1 cellular context compared by ENCODE assay signal in the genomic region with DNA sequence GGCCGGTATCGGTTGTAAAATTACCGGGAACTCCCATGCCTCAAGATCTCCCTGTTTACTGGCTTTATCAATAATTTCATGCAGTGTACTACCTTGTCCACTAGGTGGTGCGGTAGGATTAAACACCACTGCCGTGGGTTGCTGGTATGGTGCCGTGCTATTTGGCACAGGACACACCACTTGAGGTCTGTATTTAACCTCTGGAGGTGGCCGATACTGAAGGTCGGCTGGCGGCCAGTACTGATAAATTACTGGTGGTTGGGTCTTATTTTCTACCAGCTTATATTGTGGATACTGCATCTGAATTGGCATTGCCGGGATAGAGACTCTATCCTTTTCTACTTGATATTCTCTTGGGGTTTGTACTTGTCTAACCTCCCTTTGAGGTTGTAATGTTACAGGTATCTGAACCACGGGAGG.
A peak's percentile ranks its signal among the peaks of the same experiment; 100 is the strongest.
TF ChIP-seq lines count a peak whose summit lies in the region.

No MANE protein-coding gene starts in this region.

TF ChIP-seq in HEK293, 187 proteins besides CTCF, POLR2A, EP300 and RAD21 (continued from another document and continues in another):
- TF ChIP-seq, protein P1, sequence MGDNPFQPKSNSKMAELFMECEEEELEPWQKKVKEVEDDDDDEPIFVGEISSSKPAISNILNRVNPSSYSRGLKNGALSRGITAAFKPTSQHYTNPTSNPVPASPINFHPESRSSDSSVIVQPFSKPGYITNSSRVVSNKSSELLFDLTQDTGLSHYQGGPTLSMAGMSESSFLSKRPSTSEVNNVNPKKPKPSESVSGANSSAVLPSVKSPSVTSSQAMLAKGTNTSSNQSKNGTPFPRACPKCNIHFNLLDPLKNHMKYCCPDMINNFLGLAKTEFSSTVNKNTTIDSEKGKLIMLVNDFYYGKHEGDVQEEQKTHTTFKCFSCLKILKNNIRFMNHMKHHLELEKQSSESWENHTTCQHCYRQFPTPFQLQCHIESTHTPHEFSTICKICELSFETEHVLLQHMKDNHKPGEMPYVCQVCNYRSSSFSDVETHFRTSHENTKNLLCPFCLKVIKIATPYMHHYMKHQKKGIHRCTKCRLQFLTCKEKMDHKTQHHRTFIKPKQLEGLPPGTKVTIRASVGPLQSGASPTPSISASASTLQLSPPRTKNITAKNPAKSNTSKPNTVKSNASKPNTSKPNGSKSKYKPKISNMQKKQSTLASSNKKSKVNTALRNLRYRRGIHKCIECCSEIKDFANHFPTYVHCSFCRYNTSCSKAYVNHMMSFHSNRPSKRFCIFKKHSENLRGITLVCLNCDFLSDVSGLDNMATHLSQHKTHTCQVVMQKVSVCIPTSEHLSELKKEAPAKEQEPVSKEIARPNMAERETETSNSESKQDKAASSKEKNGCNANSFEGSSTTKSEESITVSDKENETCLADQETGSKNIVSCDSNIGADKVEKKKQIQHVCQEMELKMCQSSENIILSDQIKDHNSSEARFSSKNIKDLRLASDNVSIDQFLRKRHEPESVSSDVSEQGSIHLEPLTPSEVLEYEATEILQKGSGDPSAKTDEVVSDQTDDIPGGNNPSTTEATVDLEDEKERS (tag by site-specific recombination; IDR thresholded peaks at IDR 0.05), result no peak
- TF ChIP-seq ZFHX2 (tag by site-specific recombination; conservative IDR thresholded peaks at IDR 0.05) (no peak), ZNF777 (tag by site-specific recombination; IDR thresholded peaks at IDR 0.05; ENCODE audit: borderline replicate concordance) (no peak), ZFP37 (tag by site-specific recombination; IDR thresholded peaks at IDR 0.05) (no peak), ZNF600 (tag by site-specific recombination; IDR thresholded peaks at IDR 0.05) (no peak), ZNF184 (tag by site-specific recombination; IDR thresholded peaks at IDR 0.05) (no peak), KLF16 (tag by site-specific recombination; IDR thresholded peaks at IDR 0.05) (no peak), WT1 (tag by site-specific recombination; IDR thresholded peaks at IDR 0.05) (no peak), ZNF391 (tag by site-specific recombination; IDR thresholded peaks at IDR 0.05; ENCODE audit: borderline replicate concordance, low read depth) (peak; percentile 15; the same call in 1 of the 2 replicates), ZNF654 (tag by site-specific recombination; IDR thresholded peaks at IDR 0.05; ENCODE audit: low read depth) (peak; percentile 99), ZEB2 (tag by site-specific recombination; IDR thresholded peaks at IDR 0.05) (peak; percentile 57), ZNF354C (tag by site-specific recombination; IDR thresholded peaks at IDR 0.05; ENCODE audit: borderline replicate concordance, low read depth) (no peak), KLF8 (tag by site-specific recombination; IDR thresholded peaks at IDR 0.05) (no peak), ZNF2 (tag by site-specific recombination; IDR thresholded peaks at IDR 0.05) (peak; percentile 81; the same call in 1 of the 2 replicates), SP7 (tag by site-specific recombination; IDR thresholded peaks at IDR 0.05) (0 out of 2 replicates have a peak, but pooled peaks have one; percentile 19), HOXC10 (CRISPR knock-in tag; IDR thresholded peaks at IDR 0.05) (no peak), ZNF658 (tag by site-specific recombination; IDR thresholded peaks at IDR 0.05) (no peak), ZNF223 (tag by site-specific recombination; IDR thresholded peaks at IDR 0.05) (0 out of 2 replicates have a peak, but pooled peaks have one; percentile 61), ZNF785 (tag by site-specific recombination; IDR thresholded peaks at IDR 0.05) (no peak), ZNF596 (tag by site-specific recombination; IDR thresholded peaks at IDR 0.05) (no peak), ZBTB7A (tag by site-specific recombination; IDR thresholded peaks at IDR 0.05; ENCODE audit: low read depth) (no peak), ZNF10 (tag by site-specific recombination; IDR thresholded peaks at IDR 0.05) (peak; percentile 71; the same call in 1 of the 2 replicates), ZNF621 (tag by site-specific recombination; IDR thresholded peaks at IDR 0.05) (no peak), ZSCAN30 (tag by site-specific recombination; IDR thresholded peaks at IDR 0.05) (0 out of 2 replicates have a peak, but pooled peaks have one; percentile 54), KLF10 (tag by site-specific recombination; IDR thresholded peaks at IDR 0.05) (0 out of 2 replicates have a peak, but pooled peaks have one; percentile 38), ZNF560 (tag by site-specific recombination; IDR thresholded peaks at IDR 0.05; ENCODE audit: borderline replicate concordance) (no peak)
- TF ChIP-seq, protein P2, sequence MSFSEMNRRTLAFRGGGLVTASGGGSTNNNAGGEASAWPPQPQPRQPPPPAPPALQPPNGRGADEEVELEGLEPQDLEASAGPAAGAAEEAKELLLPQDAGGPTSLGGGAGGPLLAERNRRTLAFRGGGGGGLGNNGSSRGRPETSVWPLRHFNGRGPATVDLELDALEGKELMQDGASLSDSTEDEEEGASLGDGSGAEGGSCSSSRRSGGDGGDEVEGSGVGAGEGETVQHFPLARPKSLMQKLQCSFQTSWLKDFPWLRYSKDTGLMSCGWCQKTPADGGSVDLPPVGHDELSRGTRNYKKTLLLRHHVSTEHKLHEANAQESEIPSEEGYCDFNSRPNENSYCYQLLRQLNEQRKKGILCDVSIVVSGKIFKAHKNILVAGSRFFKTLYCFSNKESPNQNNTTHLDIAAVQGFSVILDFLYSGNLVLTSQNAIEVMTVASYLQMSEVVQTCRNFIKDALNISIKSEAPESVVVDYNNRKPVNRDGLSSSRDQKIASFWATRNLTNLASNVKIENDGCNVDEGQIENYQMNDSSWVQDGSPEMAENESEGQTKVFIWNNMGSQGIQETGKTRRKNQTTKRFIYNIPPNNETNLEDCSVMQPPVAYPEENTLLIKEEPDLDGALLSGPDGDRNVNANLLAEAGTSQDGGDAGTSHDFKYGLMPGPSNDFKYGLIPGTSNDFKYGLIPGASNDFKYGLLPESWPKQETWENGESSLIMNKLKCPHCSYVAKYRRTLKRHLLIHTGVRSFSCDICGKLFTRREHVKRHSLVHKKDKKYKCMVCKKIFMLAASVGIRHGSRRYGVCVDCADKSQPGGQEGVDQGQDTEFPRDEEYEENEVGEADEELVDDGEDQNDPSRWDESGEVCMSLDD (tag by site-specific recombination; IDR thresholded peaks at IDR 0.05), result no peak
- TF ChIP-seq, protein P3, sequence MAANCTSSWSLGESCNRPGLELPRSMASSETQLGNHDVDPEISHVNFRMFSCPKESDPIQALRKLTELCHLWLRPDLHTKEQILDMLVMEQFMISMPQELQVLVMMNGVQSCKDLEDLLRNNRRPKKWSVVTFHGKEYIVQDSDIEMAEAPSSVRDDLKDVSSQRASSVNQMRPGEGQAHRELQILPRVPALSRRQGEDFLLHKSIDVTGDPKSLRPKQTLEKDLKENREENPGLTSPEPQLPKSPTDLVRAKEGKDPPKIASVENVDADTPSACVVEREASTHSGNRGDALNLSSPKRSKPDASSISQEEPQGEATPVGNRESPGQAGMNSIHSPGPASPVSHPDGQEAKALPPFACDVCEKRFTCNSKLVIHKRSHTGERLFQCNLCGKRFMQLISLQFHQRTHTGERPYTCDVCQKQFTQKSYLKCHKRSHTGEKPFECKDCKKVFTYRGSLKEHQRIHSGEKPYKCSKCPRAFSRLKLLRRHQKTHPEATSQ (tag by site-specific recombination; IDR thresholded peaks at IDR 0.05), result no peak
- TF ChIP-seq, protein P4, sequence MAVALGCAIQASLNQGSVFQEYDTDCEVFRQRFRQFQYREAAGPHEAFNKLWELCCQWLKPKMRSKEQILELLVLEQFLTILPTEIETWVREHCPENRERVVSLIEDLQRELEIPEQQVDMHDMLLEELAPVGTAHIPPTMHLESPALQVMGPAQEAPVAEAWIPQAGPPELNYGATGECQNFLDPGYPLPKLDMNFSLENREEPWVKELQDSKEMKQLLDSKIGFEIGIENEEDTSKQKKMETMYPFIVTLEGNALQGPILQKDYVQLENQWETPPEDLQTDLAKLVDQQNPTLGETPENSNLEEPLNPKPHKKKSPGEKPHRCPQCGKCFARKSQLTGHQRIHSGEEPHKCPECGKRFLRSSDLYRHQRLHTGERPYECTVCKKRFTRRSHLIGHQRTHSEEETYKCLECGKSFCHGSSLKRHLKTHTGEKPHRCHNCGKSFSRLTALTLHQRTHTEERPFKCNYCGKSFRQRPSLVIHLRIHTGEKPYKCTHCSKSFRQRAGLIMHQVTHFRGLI (tag by site-specific recombination; IDR thresholded peaks at IDR 0.05), result no peak
- TF ChIP-seq, protein P5, sequence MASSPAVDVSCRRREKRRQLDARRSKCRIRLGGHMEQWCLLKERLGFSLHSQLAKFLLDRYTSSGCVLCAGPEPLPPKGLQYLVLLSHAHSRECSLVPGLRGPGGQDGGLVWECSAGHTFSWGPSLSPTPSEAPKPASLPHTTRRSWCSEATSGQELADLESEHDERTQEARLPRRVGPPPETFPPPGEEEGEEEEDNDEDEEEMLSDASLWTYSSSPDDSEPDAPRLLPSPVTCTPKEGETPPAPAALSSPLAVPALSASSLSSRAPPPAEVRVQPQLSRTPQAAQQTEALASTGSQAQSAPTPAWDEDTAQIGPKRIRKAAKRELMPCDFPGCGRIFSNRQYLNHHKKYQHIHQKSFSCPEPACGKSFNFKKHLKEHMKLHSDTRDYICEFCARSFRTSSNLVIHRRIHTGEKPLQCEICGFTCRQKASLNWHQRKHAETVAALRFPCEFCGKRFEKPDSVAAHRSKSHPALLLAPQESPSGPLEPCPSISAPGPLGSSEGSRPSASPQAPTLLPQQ (tag by site-specific recombination; IDR thresholded peaks at IDR 0.05), result peak; percentile 36; the same call in 1 of the 2 replicates
- TF ChIP-seq, protein P6, sequence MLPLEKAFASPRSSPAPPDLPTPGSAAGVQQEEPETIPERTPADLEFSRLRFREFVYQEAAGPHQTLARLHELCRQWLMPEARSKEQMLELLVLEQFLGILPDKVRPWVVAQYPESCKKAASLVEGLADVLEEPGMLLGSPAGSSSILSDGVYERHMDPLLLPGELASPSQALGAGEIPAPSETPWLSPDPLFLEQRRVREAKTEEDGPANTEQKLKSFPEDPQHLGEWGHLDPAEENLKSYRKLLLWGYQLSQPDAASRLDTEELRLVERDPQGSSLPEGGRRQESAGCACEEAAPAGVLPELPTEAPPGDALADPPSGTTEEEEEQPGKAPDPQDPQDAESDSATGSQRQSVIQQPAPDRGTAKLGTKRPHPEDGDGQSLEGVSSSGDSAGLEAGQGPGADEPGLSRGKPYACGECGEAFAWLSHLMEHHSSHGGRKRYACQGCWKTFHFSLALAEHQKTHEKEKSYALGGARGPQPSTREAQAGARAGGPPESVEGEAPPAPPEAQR (tag by site-specific recombination; IDR thresholded peaks at IDR 0.05), result no peak
- TF ChIP-seq, protein P7, sequence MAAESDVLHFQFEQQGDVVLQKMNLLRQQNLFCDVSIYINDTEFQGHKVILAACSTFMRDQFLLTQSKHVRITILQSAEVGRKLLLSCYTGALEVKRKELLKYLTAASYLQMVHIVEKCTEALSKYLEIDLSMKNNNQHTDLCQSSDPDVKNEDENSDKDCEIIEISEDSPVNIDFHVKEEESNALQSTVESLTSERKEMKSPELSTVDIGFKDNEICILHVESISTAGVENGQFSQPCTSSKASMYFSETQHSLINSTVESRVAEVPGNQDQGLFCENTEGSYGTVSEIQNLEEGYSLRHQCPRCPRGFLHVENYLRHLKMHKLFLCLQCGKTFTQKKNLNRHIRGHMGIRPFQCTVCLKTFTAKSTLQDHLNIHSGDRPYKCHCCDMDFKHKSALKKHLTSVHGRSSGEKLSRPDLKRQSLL (tag by site-specific recombination; IDR thresholded peaks at IDR 0.05), result no peak
- TF ChIP-seq, protein P8, sequence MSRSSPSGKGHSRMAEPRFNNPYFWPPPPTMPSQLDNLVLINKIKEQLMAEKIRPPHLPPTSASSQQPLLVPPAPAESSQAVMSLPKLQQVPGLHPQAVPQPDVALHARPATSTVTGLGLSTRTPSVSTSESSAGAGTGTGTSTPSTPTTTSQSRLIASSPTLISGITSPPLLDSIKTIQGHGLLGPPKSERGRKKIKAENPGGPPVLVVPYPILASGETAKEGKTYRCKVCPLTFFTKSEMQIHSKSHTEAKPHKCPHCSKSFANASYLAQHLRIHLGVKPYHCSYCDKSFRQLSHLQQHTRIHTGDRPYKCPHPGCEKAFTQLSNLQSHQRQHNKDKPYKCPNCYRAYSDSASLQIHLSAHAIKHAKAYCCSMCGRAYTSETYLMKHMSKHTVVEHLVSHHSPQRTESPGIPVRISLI (tag by site-specific recombination; IDR thresholded peaks at IDR 0.05), result no peak
- TF ChIP-seq, protein P9, sequence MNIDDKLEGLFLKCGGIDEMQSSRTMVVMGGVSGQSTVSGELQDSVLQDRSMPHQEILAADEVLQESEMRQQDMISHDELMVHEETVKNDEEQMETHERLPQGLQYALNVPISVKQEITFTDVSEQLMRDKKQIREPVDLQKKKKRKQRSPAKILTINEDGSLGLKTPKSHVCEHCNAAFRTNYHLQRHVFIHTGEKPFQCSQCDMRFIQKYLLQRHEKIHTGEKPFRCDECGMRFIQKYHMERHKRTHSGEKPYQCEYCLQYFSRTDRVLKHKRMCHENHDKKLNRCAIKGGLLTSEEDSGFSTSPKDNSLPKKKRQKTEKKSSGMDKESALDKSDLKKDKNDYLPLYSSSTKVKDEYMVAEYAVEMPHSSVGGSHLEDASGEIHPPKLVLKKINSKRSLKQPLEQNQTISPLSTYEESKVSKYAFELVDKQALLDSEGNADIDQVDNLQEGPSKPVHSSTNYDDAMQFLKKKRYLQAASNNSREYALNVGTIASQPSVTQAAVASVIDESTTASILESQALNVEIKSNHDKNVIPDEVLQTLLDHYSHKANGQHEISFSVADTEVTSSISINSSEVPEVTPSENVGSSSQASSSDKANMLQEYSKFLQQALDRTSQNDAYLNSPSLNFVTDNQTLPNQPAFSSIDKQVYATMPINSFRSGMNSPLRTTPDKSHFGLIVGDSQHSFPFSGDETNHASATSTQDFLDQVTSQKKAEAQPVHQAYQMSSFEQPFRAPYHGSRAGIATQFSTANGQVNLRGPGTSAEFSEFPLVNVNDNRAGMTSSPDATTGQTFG (tag by site-specific recombination; IDR thresholded peaks at IDR 0.05; ENCODE audit: borderline replicate concordance), result no peak
- TF ChIP-seq, protein P10, sequence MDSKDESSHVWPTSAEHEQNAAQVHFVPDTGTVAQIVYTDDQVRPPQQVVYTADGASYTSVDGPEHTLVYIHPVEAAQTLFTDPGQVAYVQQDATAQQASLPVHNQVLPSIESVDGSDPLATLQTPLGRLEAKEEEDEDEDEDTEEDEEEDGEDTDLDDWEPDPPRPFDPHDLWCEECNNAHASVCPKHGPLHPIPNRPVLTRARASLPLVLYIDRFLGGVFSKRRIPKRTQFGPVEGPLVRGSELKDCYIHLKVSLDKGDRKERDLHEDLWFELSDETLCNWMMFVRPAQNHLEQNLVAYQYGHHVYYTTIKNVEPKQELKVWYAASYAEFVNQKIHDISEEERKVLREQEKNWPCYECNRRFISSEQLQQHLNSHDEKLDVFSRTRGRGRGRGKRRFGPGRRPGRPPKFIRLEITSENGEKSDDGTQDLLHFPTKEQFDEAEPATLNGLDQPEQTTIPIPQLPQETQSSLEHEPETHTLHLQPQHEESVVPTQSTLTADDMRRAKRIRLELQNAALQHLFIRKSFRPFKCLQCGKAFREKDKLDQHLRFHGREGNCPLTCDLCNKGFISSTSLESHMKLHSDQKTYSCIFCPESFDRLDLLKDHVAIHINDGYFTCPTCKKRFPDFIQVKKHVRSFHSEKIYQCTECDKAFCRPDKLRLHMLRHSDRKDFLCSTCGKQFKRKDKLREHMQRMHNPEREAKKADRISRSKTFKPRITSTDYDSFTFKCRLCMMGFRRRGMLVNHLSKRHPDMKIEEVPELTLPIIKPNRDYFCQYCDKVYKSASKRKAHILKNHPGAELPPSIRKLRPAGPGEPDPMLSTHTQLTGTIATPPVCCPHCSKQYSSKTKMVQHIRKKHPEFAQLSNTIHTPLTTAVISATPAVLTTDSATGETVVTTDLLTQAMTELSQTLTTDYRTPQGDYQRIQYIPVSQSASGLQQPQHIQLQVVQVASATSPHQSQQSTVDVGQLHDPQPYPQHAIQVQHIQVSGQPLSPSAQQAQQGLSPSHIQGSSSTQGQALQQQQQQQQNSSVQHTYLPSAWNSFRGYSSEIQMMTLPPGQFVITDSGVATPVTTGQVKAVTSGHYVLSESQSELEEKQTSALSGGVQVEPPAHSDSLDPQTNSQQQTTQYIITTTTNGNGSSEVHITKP (tag by site-specific recombination; IDR thresholded peaks at IDR 0.05), result peak; percentile 23; the same call in 1 of the 2 replicates
